ENCODE assay signal across 2 cellular contexts in the genomic region with DNA sequence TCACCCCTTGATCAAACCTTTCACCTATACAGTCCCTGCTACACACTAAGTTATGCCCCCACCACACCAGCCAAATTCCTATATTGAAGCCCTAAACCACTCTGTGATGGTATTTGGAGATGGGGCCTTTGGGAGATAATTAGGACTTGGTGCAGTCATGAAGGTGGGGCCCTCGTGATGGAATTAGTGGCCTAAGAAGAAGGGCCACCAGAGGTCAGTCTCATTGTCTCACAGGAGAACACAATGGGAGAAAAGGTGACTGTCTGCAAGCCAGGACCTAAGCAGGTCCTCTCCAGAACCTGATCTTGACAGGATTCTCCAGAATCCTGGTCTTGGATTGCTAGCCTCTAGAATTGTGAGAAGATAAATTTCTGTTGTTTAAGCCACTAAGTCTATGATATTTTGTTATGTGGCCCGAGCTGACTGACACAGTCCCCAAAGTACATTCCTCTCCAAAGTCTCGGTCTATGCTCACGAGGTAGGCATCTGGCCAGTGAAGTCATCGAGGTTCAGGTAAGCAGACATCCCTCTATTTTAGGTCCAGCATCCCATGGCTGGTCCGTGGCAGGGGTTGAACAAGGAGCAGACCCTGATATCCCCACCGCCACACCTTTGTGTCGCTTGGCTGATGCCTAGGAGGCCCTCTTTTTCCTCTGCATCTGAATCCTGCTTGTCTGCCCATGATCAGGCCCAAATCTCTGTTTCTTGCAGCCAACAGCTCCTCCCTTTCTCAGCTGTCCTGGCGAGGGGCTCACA.
TF ChIP-seq lines count a peak whose summit lies in the region.

No MANE protein-coding gene starts in this region.

TF ChIP-seq in H1, 55 proteins besides CTCF, POLR2A, EP300 and RAD21 (continued from another document):
- no peak for TF ChIP-seq NANOG (IDR thresholded peaks at IDR 0.05; ENCODE audit: insufficient read depth, low read depth, low read length, poor library complexity, severe bottlenecking)
- TF ChIP-seq CBX5 (IDR thresholded peaks at IDR 0.05; ENCODE audit: low read depth, low read length), result no peak
- no peak for TF ChIP-seq TCF12 (IDR thresholded peaks at IDR 0.05; ENCODE audit: low read depth, low read length)
- no peak for TF ChIP-seq TBP (IDR thresholded peaks at IDR 0.05; ENCODE audit: low read depth, low read length)
- TF ChIP-seq TAF7 (optimal IDR thresholded peaks at IDR 0.05; ENCODE audit: borderline replicate concordance, low read depth, low read length), result no peak
- TF ChIP-seq SP4 (IDR thresholded peaks at IDR 0.05; ENCODE audit: low read length), result no peak
- TF ChIP-seq CBX8 (IDR thresholded peaks at IDR 0.05; ENCODE audit: borderline replicate concordance, low read depth, low read length), result no peak
- TF ChIP-seq ZNF274 (IDR thresholded peaks at IDR 0.05; ENCODE audit: borderline replicate concordance, extremely low read depth, low read length), result no peak
- no peak for TF ChIP-seq POLR2AphosphoS5 (IDR thresholded peaks at IDR 0.05; ENCODE audit: low read depth, low read length)
- no peak for TF ChIP-seq USF2 (IDR thresholded peaks at IDR 0.05; ENCODE audit: low read length)
- no peak for TF ChIP-seq GABPA (IDR thresholded peaks at IDR 0.05; ENCODE audit: borderline replicate concordance, insufficient read depth, low read length)
- TF ChIP-seq SIX5 (IDR thresholded peaks at IDR 0.05; ENCODE audit: low read depth, low read length), result no peak
- TF ChIP-seq CREB1 (IDR thresholded peaks at IDR 0.05), result no peak
- TF ChIP-seq RNF2 (IDR thresholded peaks at IDR 0.05; ENCODE audit: borderline replicate concordance, low read depth, low read length, missing control alignments, poor library complexity, severe bottlenecking), result no peak
- no peak for TF ChIP-seq ATF2 (IDR thresholded peaks at IDR 0.05; ENCODE audit: low read length)
- TF ChIP-seq, protein P1, sequence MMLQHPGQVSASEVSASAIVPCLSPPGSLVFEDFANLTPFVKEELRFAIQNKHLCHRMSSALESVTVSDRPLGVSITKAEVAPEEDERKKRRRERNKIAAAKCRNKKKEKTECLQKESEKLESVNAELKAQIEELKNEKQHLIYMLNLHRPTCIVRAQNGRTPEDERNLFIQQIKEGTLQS (IDR thresholded peaks at IDR 0.05; ENCODE audit: insufficient read depth, low read depth, low read length), result no peak

TF ChIP-seq in SK-N-SH treated with all-trans-retinoic acid at 6 μM for 48 hours, 23 proteins besides CTCF, POLR2A, EP300 and RAD21:
- TF ChIP-seq, protein P2, sequence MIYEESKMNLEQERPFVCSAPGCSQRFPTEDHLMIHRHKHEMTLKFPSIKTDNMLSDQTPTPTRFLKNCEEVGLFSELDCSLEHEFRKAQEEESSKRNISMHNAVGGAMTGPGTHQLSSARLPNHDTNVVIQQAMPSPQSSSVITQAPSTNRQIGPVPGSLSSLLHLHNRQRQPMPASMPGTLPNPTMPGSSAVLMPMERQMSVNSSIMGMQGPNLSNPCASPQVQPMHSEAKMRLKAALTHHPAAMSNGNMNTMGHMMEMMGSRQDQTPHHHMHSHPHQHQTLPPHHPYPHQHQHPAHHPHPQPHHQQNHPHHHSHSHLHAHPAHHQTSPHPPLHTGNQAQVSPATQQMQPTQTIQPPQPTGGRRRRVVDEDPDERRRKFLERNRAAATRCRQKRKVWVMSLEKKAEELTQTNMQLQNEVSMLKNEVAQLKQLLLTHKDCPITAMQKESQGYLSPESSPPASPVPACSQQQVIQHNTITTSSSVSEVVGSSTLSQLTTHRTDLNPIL (CRISPR knock-in tag; IDR thresholded peaks at IDR 0.05; ENCODE audit: low read depth), result no peak
